7 cellular contexts compared by ENCODE assay signal in the genomic region with DNA sequence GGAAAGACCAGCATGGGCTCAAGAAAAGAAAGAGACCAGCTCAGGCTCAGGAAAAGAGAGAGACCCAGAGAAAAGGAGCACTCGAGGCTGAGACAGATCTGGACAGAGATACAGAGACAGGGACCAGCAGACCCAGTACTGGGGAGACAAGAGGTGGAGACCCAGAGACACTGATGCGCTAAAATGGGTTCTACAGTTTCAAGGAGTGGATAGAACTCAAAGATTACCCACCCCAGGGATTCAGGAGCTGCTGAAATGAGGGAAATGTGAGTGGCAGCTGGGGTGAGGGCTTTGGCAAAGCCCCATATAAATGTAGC. TPM values are rescaled to one million over a fixed set of nuclear protein-coding genes. Genes with fewer than 3 reads are reported as not detected.
DNase-seq lines count a peak whose midpoint lies in the region; ATAC-seq and TF ChIP-seq lines count a peak whose summit lies in the region.

No MANE protein-coding gene starts in this region.

- H3K9me3 ChIP-seq in iPS DF 6.9 (ENCODE audit: control insufficient read depth, insufficient read depth, low read length), result no peaks in the 10 kb centered on the region; the same call in 1 of the 2 replicates

- WGBS in iPS DF 6.9 (ENCODE audit: insufficient coverage, insufficient read length), result no CpG with 5 or more reads among the region's 2 CpGs

- no peak for TF ChIP-seq CTCF in HFFc6 (IDR thresholded peaks at IDR 0.05)

- H3K27me3 ChIP-seq in iPS DF 6.9 (ENCODE audit: control insufficient read depth, insufficient read depth, low read length), result no peaks in the 10 kb centered on the region

- H3K27ac Mint-ChIP-seq in HFFc6, result peak overlapping the region; percentile 88
- H3K27ac Mint-ChIP-seq in activated naive CD4-positive, alpha-beta T cell treated with anti-CD3 and anti-CD28 coated beads, Interleukin-2, amount 50 U/mL, for 24 hours, result peak overlapping the region; percentile 98
- peak overlapping the region; percentile 100 for H3K27ac Mint-ChIP-seq in stimulated activated effector memory CD8-positive, alpha-beta T cell treated with anti-CD3 and anti-CD28 coated beads, Interleukin-12 subunit alpha, Interleukin-12 subunit beta, amount 100 ng/mL, for 72 hours

- no peaks in the 10 kb centered on the region for H3K36me3 ChIP-seq in iPS DF 6.9 (ENCODE audit: control insufficient read depth, insufficient read depth, low read length)

- DNase-seq in HFFc6 (no peak), iPS DF 6.9 (ENCODE audit: low read depth, low spot score) (no peak), NK-92 (lab: John Stamatoyannopoulos, UW; ENCODE audit: unreplicated experiment) (no peak), cortex of kidney (lab: John Stamatoyannopoulos, UW) (no peak)
- DNase-seq in stimulated activated effector memory CD8-positive, alpha-beta T cell treated with anti-CD3 and anti-CD28 coated beads, Interleukin-12 subunit alpha, Interleukin-12 subunit beta, amount 100 ng/mL, for 72 hours (ENCODE audit: low spot score in 2 of 2), result no peak

- peak overlapping the region; percentile 56; the same call in 1 of the 2 replicates for H3K4me3 Mint-ChIP-seq in HFFc6
- H3K4me3 Mint-ChIP-seq in activated naive CD4-positive, alpha-beta T cell treated with anti-CD3 and anti-CD28 coated beads, Interleukin-2, amount 50 U/mL, for 24 hours, result peak overlapping the region; percentile 93
- peak overlapping the region; percentile 93 for H3K4me3 Mint-ChIP-seq in stimulated activated effector memory CD8-positive, alpha-beta T cell treated with anti-CD3 and anti-CD28 coated beads, Interleukin-12 subunit alpha, Interleukin-12 subunit beta, amount 100 ng/mL, for 72 hours

- H3K4me1 Mint-ChIP-seq in HFFc6 (ENCODE audit: low read depth), result no peaks in the 10 kb centered on the region
- H3K4me1 Mint-ChIP-seq in activated naive CD4-positive, alpha-beta T cell treated with anti-CD3 and anti-CD28 coated beads, Interleukin-2, amount 50 U/mL, for 24 hours, result peaks cover 15% of the 10 kb centered on the region
- peaks cover 16% of the 10 kb centered on the region for H3K4me1 Mint-ChIP-seq in stimulated activated effector memory CD8-positive, alpha-beta T cell treated with anti-CD3 and anti-CD28 coated beads, Interleukin-12 subunit alpha, Interleukin-12 subunit beta, amount 100 ng/mL, for 72 hours

- peaks cover 19% of the 10 kb centered on the region for H3K36me3 Mint-ChIP-seq in HFFc6 (ENCODE audit: low read depth)
- peaks cover 25% of the 10 kb centered on the region for H3K36me3 Mint-ChIP-seq in activated naive CD4-positive, alpha-beta T cell treated with anti-CD3 and anti-CD28 coated beads, Interleukin-2, amount 50 U/mL, for 24 hours
- peaks cover 11% of the 10 kb centered on the region for H3K36me3 Mint-ChIP-seq in stimulated activated effector memory CD8-positive, alpha-beta T cell treated with anti-CD3 and anti-CD28 coated beads, Interleukin-12 subunit alpha, Interleukin-12 subunit beta, amount 100 ng/mL, for 72 hours

- H3K4me1 ChIP-seq in iPS DF 6.9 (ENCODE audit: control insufficient read depth, insufficient read depth, low read length), result no peaks in the 10 kb centered on the region; the same call in 1 of the 2 replicates

- peak overlapping the region; percentile 14; the same call in 1 of the 2 replicates for H3K4me3 ChIP-seq in iPS DF 6.9 (ENCODE audit: low read length)

- ATAC-seq in stimulated activated effector memory CD8-positive, alpha-beta T cell treated with anti-CD3 and anti-CD28 coated beads, Interleukin-12 subunit alpha, Interleukin-12 subunit beta, amount 100 ng/mL, for 72 hours, result peak; percentile 14
- no peak for ATAC-seq in HG03045 (IDR thresholded peaks at IDR 0.05; ENCODE audit: unreplicated experiment)

- H3K27ac ChIP-seq in iPS DF 6.9 (ENCODE audit: low read length), result no peak overlapping the region

- H3K9me3 Mint-ChIP-seq in HFFc6, result peaks cover 79% of the 10 kb centered on the region
- peaks cover 15% of the 10 kb centered on the region for H3K9me3 Mint-ChIP-seq in activated naive CD4-positive, alpha-beta T cell treated with anti-CD3 and anti-CD28 coated beads, Interleukin-2, amount 50 U/mL, for 24 hours
- peaks cover 22% of the 10 kb centered on the region for H3K9me3 Mint-ChIP-seq in stimulated activated effector memory CD8-positive, alpha-beta T cell treated with anti-CD3 and anti-CD28 coated beads, Interleukin-12 subunit alpha, Interleukin-12 subunit beta, amount 100 ng/mL, for 72 hours

- peaks cover 3% of the 10 kb centered on the region; the same call in 1 of the 2 replicates for H3K27me3 Mint-ChIP-seq in HFFc6 (ENCODE audit: insufficient read depth)
- H3K27me3 Mint-ChIP-seq in activated naive CD4-positive, alpha-beta T cell treated with anti-CD3 and anti-CD28 coated beads, Interleukin-2, amount 50 U/mL, for 24 hours, result no peaks in the 10 kb centered on the region

RNA-seq across cellular contexts. Expression of gene ZSCAN18, which starts 0.6 kb away (rescaled TPM):
- 1 to 10 TPM in 5 of 6 experiments, under 1 TPM in 1; 0.80 to 2.8 (median 2.1) TPM for total RNA-seq in HFFc6 (2021; fragmentation: NEBNext Ultra II Directional; extraction: Animal tissue kit (Norgen Biotek cat#: 25700))

RNA-seq across cellular contexts. Expression of gene ZNF135, which starts 39.6 kb away (rescaled TPM):
- total RNA-seq in HFFc6 (2021; fragmentation: NEBNext Ultra II Directional; extraction: Animal tissue kit (Norgen Biotek cat#: 25700)), result under 1 TPM in 2 of 6 experiments, not detected in 4; 0.07 to 0.09 TPM

RNA-seq across cellular contexts. Expression of gene ZNF329, which starts 51.9 kb away (rescaled TPM):
- total RNA-seq in HFFc6 (2021; fragmentation: NEBNext Ultra II Directional; extraction: Animal tissue kit (Norgen Biotek cat#: 25700)), result 1 to 10 TPM; 6.6 to 9.5 (median 7.9) TPM
